Comparison of ENCODE assay signal across 1 cellular context in the genomic region with DNA sequence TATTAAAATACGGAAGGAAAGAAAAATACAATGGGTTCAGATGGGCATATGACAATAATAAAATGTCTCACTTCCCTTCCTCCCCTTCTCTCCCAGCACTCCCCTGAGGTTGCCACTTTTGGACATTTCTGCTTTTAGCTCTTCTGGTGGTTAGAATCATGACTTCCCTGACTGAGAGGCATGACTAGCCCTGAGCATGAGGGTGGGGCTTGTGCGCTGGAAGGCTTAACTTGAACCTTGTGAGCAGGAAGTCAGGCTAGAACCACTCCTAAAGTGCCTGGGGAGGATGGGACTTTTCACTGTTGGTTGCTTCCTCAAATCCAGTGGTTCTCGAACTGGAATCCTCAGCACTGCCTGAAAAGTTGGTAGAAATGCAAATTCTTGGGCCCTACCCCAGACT.
TF ChIP-seq lines count a peak whose summit lies in the region.

No MANE protein-coding gene starts in this region.

TF ChIP-seq in H1, 55 proteins besides CTCF, POLR2A, EP300 and RAD21 (continued from another document):
- TF ChIP-seq, protein P1, sequence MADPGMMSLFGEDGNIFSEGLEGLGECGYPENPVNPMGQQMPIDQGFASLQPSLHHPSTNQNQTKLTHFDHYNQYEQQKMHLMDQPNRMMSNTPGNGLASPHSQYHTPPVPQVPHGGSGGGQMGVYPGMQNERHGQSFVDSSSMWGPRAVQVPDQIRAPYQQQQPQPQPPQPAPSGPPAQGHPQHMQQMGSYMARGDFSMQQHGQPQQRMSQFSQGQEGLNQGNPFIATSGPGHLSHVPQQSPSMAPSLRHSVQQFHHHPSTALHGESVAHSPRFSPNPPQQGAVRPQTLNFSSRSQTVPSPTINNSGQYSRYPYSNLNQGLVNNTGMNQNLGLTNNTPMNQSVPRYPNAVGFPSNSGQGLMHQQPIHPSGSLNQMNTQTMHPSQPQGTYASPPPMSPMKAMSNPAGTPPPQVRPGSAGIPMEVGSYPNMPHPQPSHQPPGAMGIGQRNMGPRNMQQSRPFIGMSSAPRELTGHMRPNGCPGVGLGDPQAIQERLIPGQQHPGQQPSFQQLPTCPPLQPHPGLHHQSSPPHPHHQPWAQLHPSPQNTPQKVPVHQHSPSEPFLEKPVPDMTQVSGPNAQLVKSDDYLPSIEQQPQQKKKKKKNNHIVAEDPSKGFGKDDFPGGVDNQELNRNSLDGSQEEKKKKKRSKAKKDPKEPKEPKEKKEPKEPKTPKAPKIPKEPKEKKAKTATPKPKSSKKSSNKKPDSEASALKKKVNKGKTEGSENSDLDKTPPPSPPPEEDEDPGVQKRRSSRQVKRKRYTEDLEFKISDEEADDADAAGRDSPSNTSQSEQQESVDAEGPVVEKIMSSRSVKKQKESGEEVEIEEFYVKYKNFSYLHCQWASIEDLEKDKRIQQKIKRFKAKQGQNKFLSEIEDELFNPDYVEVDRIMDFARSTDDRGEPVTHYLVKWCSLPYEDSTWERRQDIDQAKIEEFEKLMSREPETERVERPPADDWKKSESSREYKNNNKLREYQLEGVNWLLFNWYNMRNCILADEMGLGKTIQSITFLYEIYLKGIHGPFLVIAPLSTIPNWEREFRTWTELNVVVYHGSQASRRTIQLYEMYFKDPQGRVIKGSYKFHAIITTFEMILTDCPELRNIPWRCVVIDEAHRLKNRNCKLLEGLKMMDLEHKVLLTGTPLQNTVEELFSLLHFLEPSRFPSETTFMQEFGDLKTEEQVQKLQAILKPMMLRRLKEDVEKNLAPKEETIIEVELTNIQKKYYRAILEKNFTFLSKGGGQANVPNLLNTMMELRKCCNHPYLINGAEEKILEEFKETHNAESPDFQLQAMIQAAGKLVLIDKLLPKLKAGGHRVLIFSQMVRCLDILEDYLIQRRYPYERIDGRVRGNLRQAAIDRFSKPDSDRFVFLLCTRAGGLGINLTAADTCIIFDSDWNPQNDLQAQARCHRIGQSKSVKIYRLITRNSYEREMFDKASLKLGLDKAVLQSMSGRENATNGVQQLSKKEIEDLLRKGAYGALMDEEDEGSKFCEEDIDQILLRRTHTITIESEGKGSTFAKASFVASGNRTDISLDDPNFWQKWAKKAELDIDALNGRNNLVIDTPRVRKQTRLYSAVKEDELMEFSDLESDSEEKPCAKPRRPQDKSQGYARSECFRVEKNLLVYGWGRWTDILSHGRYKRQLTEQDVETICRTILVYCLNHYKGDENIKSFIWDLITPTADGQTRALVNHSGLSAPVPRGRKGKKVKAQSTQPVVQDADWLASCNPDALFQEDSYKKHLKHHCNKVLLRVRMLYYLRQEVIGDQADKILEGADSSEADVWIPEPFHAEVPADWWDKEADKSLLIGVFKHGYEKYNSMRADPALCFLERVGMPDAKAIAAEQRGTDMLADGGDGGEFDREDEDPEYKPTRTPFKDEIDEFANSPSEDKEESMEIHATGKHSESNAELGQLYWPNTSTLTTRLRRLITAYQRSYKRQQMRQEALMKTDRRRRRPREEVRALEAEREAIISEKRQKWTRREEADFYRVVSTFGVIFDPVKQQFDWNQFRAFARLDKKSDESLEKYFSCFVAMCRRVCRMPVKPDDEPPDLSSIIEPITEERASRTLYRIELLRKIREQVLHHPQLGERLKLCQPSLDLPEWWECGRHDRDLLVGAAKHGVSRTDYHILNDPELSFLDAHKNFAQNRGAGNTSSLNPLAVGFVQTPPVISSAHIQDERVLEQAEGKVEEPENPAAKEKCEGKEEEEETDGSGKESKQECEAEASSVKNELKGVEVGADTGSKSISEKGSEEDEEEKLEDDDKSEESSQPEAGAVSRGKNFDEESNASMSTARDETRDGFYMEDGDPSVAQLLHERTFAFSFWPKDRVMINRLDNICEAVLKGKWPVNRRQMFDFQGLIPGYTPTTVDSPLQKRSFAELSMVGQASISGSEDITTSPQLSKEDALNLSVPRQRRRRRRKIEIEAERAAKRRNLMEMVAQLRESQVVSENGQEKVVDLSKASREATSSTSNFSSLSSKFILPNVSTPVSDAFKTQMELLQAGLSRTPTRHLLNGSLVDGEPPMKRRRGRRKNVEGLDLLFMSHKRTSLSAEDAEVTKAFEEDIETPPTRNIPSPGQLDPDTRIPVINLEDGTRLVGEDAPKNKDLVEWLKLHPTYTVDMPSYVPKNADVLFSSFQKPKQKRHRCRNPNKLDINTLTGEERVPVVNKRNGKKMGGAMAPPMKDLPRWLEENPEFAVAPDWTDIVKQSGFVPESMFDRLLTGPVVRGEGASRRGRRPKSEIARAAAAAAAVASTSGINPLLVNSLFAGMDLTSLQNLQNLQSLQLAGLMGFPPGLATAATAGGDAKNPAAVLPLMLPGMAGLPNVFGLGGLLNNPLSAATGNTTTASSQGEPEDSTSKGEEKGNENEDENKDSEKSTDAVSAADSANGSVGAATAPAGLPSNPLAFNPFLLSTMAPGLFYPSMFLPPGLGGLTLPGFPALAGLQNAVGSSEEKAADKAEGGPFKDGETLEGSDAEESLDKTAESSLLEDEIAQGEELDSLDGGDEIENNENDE (IDR thresholded peaks at IDR 0.05; ENCODE audit: insufficient replicate concordance, low read length) = no peak
- no peak for TF ChIP-seq SP1 (IDR thresholded peaks at IDR 0.05; ENCODE audit: low read depth, low read length)
- TF ChIP-seq CHD1 (IDR thresholded peaks at IDR 0.05; ENCODE audit: low read depth, low read length) = no peak
- no peak for TF ChIP-seq YY1 (IDR thresholded peaks at IDR 0.05; ENCODE audit: low read depth, low read length)
- TF ChIP-seq RBBP5 (IDR thresholded peaks at IDR 0.05; ENCODE audit: borderline replicate concordance, low read depth, low read length) = no peak
- no peak for TF ChIP-seq HDAC6 (IDR thresholded peaks at IDR 0.05; ENCODE audit: low read depth, low read length)
- TF ChIP-seq CREB1 (IDR thresholded peaks at IDR 0.05) = no peak
- no peak for TF ChIP-seq JUND (IDR thresholded peaks at IDR 0.05; ENCODE audit: low read length)
- TF ChIP-seq MAFK (IDR thresholded peaks at IDR 0.05; ENCODE audit: low read depth, low read length) = no peak
- no peak for TF ChIP-seq CHD2 (IDR thresholded peaks at IDR 0.05; ENCODE audit: low read length)
- TF ChIP-seq CBX5 (IDR thresholded peaks at IDR 0.05; ENCODE audit: low read depth, low read length) = no peak
- TF ChIP-seq POLR2AphosphoS5 (IDR thresholded peaks at IDR 0.05; ENCODE audit: low read depth, low read length) = no peak
- TF ChIP-seq BCL11A (IDR thresholded peaks at IDR 0.05; ENCODE audit: low read depth in 2 of 2, low read length in 2 of 2) = no peak
- TF ChIP-seq, protein P2, sequence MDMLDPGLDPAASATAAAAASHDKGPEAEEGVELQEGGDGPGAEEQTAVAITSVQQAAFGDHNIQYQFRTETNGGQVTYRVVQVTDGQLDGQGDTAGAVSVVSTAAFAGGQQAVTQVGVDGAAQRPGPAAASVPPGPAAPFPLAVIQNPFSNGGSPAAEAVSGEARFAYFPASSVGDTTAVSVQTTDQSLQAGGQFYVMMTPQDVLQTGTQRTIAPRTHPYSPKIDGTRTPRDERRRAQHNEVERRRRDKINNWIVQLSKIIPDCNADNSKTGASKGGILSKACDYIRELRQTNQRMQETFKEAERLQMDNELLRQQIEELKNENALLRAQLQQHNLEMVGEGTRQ (IDR thresholded peaks at IDR 0.05; ENCODE audit: low read length) = no peak
